Comparison of ENCODE assay signal across 9 cellular contexts in the genomic region with DNA sequence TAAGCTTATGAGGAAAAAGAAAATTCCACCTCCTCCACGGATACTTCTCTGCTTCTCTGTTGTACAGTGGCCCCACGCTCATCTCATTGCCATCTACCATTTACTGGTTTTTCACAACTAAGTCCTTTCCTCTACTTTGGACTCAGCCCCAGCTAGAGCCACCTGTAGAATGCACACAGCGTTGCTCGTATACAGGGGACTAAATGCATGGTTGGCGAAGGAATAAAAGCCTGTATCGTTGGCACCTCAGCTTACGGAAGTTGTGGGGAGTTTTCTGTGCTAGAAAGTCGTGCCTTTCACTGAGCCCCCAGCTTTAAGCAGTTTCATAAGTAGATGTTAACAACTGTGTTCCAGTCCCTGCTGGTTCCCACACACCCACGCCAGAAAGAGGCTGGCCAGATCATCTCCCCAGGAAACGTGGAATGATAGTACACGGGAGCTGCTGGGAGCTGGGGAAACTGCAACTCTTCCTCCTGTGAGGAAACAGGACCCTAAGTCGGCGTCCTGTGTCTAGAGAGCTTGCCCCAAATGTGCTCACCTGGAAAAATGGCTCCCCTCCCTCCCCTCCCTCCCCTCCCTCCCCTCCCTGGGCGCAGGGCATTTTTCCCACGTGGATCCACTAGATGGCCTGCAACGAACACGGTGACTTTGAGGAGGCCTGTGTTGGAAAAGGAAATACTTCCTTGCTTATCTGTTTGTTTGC. TPM values are rescaled to one million over a fixed set of nuclear protein-coding genes. Genes with fewer than 3 reads are reported as not detected.
A peak's percentile ranks its signal among the peaks of the same experiment; 100 is the strongest.
DNase-seq lines count a peak whose midpoint lies in the region; ATAC-seq, FAIRE-seq and TF ChIP-seq lines count a peak whose summit lies in the region.
"Had no signal": no experiment of that assay in that cellular context is flagged by ENCODE, and none has a peak within 500 bp of the region (broad histone marks: within the 10 kb centered on the region; RNA-seq: fewer than 3 reads in every experiment).

No MANE protein-coding gene starts in this region.

- ATAC-seq in pancreas, result peak; percentile 89 to 94 (median 90)

- TF ChIP-seq POLR2A in spleen (IDR thresholded peaks at IDR 0.05), result no peak

- no peaks in the 10 kb centered on the region for H3K27me3 Mint-ChIP-seq in activated CD4-positive, alpha-beta T cell treated with anti-CD3 and anti-CD28 coated beads, Interleukin-2, amount 10 ng/mL, durations not matched to agents 24 days and 14 days
- H3K27me3 Mint-ChIP-seq: activated naive CD8-positive, alpha-beta T cell had no signal

- FAIRE-seq in pancreas (lab: Jason Lieb, UNC), result no peak

- H3K4me1 ChIP-seq in pancreas (no peaks in the 10 kb centered on the region), spleen (peaks cover 0 to 48% (median 25%) of the 10 kb centered on the region in 6 donors)

- H3K9me3 Mint-ChIP-seq in activated CD4-positive, alpha-beta T cell treated with anti-CD3 and anti-CD28 coated beads, Interleukin-2, amount 10 ng/mL, durations not matched to agents 24 days and 14 days, result peaks cover 8% of the 10 kb centered on the region

- no peak overlapping the region for H3K27ac Mint-ChIP-seq in activated CD4-positive, alpha-beta T cell treated with anti-CD3 and anti-CD28 coated beads, Interleukin-2, amount 10 ng/mL, durations not matched to agents 24 days and 14 days
- H3K27ac Mint-ChIP-seq: activated naive CD8-positive, alpha-beta T cell had no signal

- H3K9me3 ChIP-seq in pancreas (no peaks in the 10 kb centered on the region), spleen (peaks cover 0 to 6% (median 4%) of the 10 kb centered on the region in 8 donors)

- WGBS in pancreas, 2 donors, result 31 to 40% methylated on average over 15 to 17 of the region's 17 CpGs
- 57 to 69% (median 61%) methylated on average over 15 to 17 of the region's 17 CpGs for WGBS in spleen, 5 donors

- H3K27me3 ChIP-seq in pancreas (no peaks in the 10 kb centered on the region), spleen (replicated peaks in 1 of 7) (no peaks in the 10 kb centered on the region)

- H3K4me3 ChIP-seq in fibroblast of villous mesenchyme (ENCODE audit: low read depth, low read length) (no peak overlapping the region), pancreas (no peak overlapping the region), spleen (no peak overlapping the region)

- peak; percentile 43 for DNase-seq in activated CD4-positive, alpha-beta T cell treated with anti-CD3 and anti-CD28 coated beads, Interleukin-2, amount 10 ng/mL, durations not matched to agents 24 days and 14 days
- DNase-seq in activated CD4-positive, alpha-beta T cell treated with anti-CD3 and anti-CD28 coated beads, Interleukin-2, amount 50 U/mL, for 48 hours, result no peak
- DNase-seq in RPMI7951 (ENCODE audit: low read depth) (peak; percentile 68), fibroblast of villous mesenchyme (ENCODE audit: low read depth) (peak; percentile 69), pancreas (peak in 5 of 6 donors; percentile 41 to 67 (median 52)), SKM-1 treated with dmso at 0.1 percent for 144 hours (lab: John Stamatoyannopoulos, UW; ENCODE audit: unreplicated experiment) (no peak), spleen (no peak), NOMO-1 (lab: John Stamatoyannopoulos, UW; ENCODE audit: unreplicated experiment in 2 of 2) (no peak)

- H3K27ac ChIP-seq in pancreas (no peak overlapping the region), spleen (no peak overlapping the region)

- H3K4me3 Mint-ChIP-seq in activated CD4-positive, alpha-beta T cell treated with anti-CD3 and anti-CD28 coated beads, Interleukin-2, amount 10 ng/mL, durations not matched to agents 24 days and 14 days, result no peak overlapping the region
- H3K4me3 Mint-ChIP-seq: activated naive CD8-positive, alpha-beta T cell had no signal

- peaks cover 38% of the 10 kb centered on the region for H3K4me1 Mint-ChIP-seq in activated CD4-positive, alpha-beta T cell treated with anti-CD3 and anti-CD28 coated beads, Interleukin-2, amount 10 ng/mL, durations not matched to agents 24 days and 14 days

- peaks cover 4% of the 10 kb centered on the region for H3K36me3 Mint-ChIP-seq in activated CD4-positive, alpha-beta T cell treated with anti-CD3 and anti-CD28 coated beads, Interleukin-2, amount 10 ng/mL, durations not matched to agents 24 days and 14 days (ENCODE audit: low read depth)

- H3K36me3 ChIP-seq in pancreas, result no peaks in the 10 kb centered on the region
- no peaks in the 10 kb centered on the region for H3K36me3 ChIP-seq in spleen

- peak; percentile 46 for TF ChIP-seq CTCF in fibroblast of villous mesenchyme (IDR thresholded peaks at IDR 0.05; ENCODE audit: insufficient read depth, low read depth, low read length)
- TF ChIP-seq CTCF in pancreas (IDR thresholded peaks at IDR 0.05), result peak in 3 of 4 donors; percentile 15 to 20 (median 18)
- TF ChIP-seq CTCF in spleen (IDR thresholded peaks at IDR 0.05 in 8 of 11, conservative IDR thresholded peaks at IDR 0.05 in 3 of 11), result peak in 1 of 11 experiments; percentile 14

- intact Hi-C loops in activated CD4-positive, alpha-beta T cell treated with anti-CD3 and anti-CD28 coated beads, Interleukin-2, amount 10 ng/mL, durations not matched to agents 24 days and 14 days (cut with micrococcal nuclease), result loop anchor here (5.0 kb wide), 1 partner anchor 41 kb away; a partner anchor contains a TSS
- intact Hi-C loops in pancreas (cut with DNase I) (loop anchor here in 1 of 3 donors (10.0 kb wide), 1 partner anchor 326 kb away; no protein-coding TSS in a partner anchor), spleen (cut with DNase I; ENCODE audit: low total_unique reads) (no loop called here)

RNA-seq across cellular contexts. Expression of a gene that starts 43.7 kb away (rescaled TPM):
- total RNA-seq in activated CD4-positive, alpha-beta T cell treated with anti-CD3 and anti-CD28 coated beads, Interleukin-2, amount 10 ng/mL, durations not matched to agents 24 days and 14 days, result 0.38 and 0.49 TPM in 2 replicates
- 9.3 and 10.8 TPM in 2 replicates for total RNA-seq in RPMI7951 (2014; rRNA removed; shearing (Covaris generic))
- total RNA-seq in fibroblast of villous mesenchyme (0.97 and 1.7 TPM in 2 replicates), pancreas (under 1 TPM in 2 of 6 donors, not detected in 4; 0.28 to 0.52 TPM), spleen (under 1 TPM in 2 of 7 donors, not detected in 5; 0.13 to 0.29 TPM)
- polyA plus RNA-seq in pancreas (under 1 TPM; 0.15 to 0.40 TPM), spleen (under 1 TPM; 0.12 to 0.16 (median 0.13) TPM)

Comparison
In these comparisons a context has a peak if more than half of its experiments do, and no peak if none do; other contexts are left out.
1. DNase-seq: peak in activated CD4-positive, alpha-beta T cell treated with anti-CD3 and anti-CD28 coated beads, Interleukin-2, amount 10 ng/mL, durations not matched to agents 24 days and 14 days (single experiment), RPMI7951 (single experiment), fibroblast of villous mesenchyme (single experiment) and pancreas (5 of 6); none in activated CD4-positive, alpha-beta T cell treated with anti-CD3 and anti-CD28 coated beads, Interleukin-2, amount 50 U/mL, for 48 hours (0 of 2), SKM-1 treated with dmso at 0.1 percent for 144 hours (single experiment), spleen (single experiment) and NOMO-1 (0 of 2).